In the genomic region with DNA sequence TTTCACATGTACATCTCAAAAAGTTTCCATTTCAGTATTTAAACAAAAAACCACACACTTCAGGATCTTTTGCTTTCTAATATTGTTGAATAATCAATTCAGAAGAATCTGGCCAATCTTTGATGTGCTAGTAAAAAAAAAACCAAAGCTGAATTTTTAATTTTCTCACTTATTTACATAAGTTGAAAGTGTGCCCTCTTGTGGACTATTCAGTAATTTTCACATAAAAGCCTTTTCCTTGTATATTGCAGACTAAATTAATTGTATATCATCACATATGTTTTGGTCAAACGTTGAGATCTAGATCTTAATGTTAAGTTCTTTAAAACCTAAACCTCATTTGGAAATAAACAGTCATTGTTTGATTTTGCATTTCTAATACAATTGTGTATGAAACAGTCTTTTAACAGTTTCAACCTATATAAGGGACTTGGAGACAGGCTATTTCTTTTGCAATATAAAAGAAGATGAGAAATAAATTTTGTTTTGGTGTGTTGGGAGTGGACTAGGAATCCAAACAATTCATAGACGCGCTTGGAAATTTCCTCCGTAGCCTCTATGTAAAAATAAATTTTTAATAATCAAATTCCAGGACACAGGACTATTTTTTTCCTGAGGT, we compare ENCODE assay signal across 8 cellular contexts.
DNase-seq lines count a peak whose midpoint lies in the region; ATAC-seq and TF ChIP-seq lines count a peak whose summit lies in the region.

No MANE protein-coding gene starts in this region.

- no peak overlapping the region for H2AFZ ChIP-seq in KMS-11 (ENCODE audit: low read depth)

- no peaks in the 10 kb centered on the region for H3K27me3 ChIP-seq in KMS-11 (ENCODE audit: insufficient read depth, low read depth)
- no peaks in the 10 kb centered on the region for H3K27me3 ChIP-seq in stomach

- H3K79me2 ChIP-seq in KMS-11 (ENCODE audit: insufficient read depth, low read depth): peaks cover 29% of the 10 kb centered on the region; the same call in 1 of the 2 replicates

- peaks cover 22% of the 10 kb centered on the region for H4K20me1 ChIP-seq in KMS-11 (ENCODE audit: insufficient read depth)

- ATAC-seq in HG03108 (IDR thresholded peaks at IDR 0.05; ENCODE audit: unreplicated experiment): no peak

- H3K36me3 ChIP-seq in KMS-11 (ENCODE audit: insufficient read depth) (no peaks in the 10 kb centered on the region), stomach (no peaks in the 10 kb centered on the region)

- no peak overlapping the region for H3K4me2 ChIP-seq in KMS-11

- POLR2A ChIA-PET in RWPE1 (lab: Yijun Ruan, JAX; ENCODE audit: low non-redundant PET): no interaction called here

- H3K27ac ChIP-seq in KMS-11: no peak overlapping the region
- H3K27ac ChIP-seq in RWPE1: no peak overlapping the region
- no peak overlapping the region for H3K27ac ChIP-seq in stomach

- no peak for TF ChIP-seq EP300 in stomach (IDR thresholded peaks at IDR 0.05)

- no peaks in the 10 kb centered on the region for H3K9me3 ChIP-seq in stomach

- TF ChIP-seq CTCF in KMS-11 (conservative IDR thresholded peaks at IDR 0.05; ENCODE audit: low read depth, low read length) (peak; percentile 71), RWPE1 (conservative IDR thresholded peaks at IDR 0.05; ENCODE audit: low read depth) (peak; percentile 82), stomach (IDR thresholded peaks at IDR 0.05) (peak in 5 of 7 experiments; percentile 19 to 71 (median 41))

- no peak overlapping the region for H3K9ac ChIP-seq in KMS-11

- intact Hi-C loops in stomach (cut with DNase I; ENCODE audit: low total_unique reads): loop anchor here (10.0 kb wide), 1 partner anchor 60 kb away; no protein-coding TSS in a partner anchor

- 64 to 71% (median 68%) methylated on average over 4 of the region's 4 CpGs for WGBS in stomach, 5 donors

- H3K4me1 ChIP-seq in KMS-11 (ENCODE audit: low read depth, poor library complexity, severe bottlenecking) (peaks cover 45% of the 10 kb centered on the region), stomach (peaks cover 0 to 70% (median 41%) of the 10 kb centered on the region in 4 donors)

- TF ChIP-seq POLR2A in stomach (IDR thresholded peaks at IDR 0.05): no peak

- DNase-seq in DMS53 treated with DMSO at 0.1 percent for 48 hours (lab: John Stamatoyannopoulos, UW; ENCODE audit: unreplicated experiment) (peak; percentile 41), RWPE1 (ENCODE audit: low spot score) (peak; percentile 8), foreskin melanocyte (peak; percentile 44), stomach (no peak), GOT3 (lab: John Stamatoyannopoulos, UW) (no peak)
- DNase-seq in activated effector memory CD4-positive, alpha-beta T cell treated with Interleukin-2 at 50 U/mL for 16 hours: no peak

- CTCF ChIA-PET in RWPE1 (lab: Yijun Ruan, JAX): interaction anchor here (0.6 to 1.8 kb wide), 5 partner anchors 14 to 509 kb away, joined by 3 to 5 read pairs (median 4); no protein-coding TSS in a partner anchor

- H3K4me3 ChIP-seq in KMS-11 (IDR thresholded peaks at IDR 0.05; ENCODE audit: insufficient read depth, low read depth, low read length) (no peak overlapping the region), stomach (no peak overlapping the region)

Comparison
In these comparisons a context has a peak if more than half of its experiments do, and no peak if none do; other contexts are left out.
1. DNase-seq: peak in DMS53 treated with DMSO at 0.1 percent for 48 hours (single experiment), RWPE1 (single experiment) and foreskin melanocyte (single experiment); none in stomach (single experiment), GOT3 (single experiment) and activated effector memory CD4-positive, alpha-beta T cell treated with Interleukin-2 at 50 U/mL for 16 hours (single experiment).
2. Peak in every context shown above with its lines, with median percentiles within 50 percentile points of each other: CTCF ChIP-seq.